Comparison of ENCODE assay signal across 8 cellular contexts in the genomic region with DNA sequence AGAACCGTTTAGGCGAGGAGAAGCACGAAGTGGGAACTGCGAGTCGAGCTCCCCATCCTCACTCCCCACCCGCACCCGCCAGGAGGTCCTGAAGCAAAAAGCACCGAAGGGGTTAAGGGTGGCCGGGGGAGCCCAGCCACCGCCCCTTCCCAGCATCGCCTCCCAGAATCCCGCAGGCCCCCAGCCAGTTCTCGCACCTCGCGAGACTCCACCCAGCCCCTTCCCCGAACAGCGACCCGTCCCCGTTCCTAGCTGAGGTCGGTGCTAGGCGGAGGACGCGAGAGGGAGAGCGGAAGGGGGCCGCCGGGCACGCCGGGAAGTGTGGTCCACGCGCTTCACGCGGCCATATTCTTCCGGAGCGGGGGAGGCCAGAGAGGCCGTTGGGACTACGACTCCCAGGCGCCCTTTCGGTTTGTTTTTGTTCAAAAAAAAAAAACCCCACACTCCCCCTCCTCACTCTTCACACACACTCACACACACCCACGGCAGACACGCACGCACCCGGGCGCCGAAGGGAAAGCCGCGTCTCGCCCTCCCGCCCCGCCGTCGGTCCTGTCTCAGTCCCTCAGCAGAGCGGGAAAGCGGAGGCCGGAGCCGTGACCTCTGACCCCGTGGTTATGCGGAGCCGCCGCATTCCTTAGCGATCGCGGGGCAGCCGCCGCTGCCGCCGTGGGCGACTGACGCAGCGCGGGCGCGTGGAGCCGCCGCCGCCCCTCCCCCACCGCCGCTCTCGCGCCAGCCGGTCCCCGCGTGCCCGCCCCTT.
DNase-seq lines count a peak whose midpoint lies in the region; ATAC-seq and TF ChIP-seq lines count a peak whose summit lies in the region.

TSS of gene ASXL1 (plus strand) at position 463 of the 763 bp plus-strand sequence. CDS start 445 bp downstream, outside the sequence.

- peak; percentile 63 for TF ChIP-seq POLR2A in GM18951 (IDR thresholded peaks at IDR 0.05; ENCODE audit: extremely low read depth, insufficient read depth, insufficient read length)

- peak; percentile 75 for ATAC-seq in HG03196 (IDR thresholded peaks at IDR 0.05; ENCODE audit: unreplicated experiment)

- DNase-seq in AG08396 (ENCODE audit: low spot score) (peak; percentile 91), NCI-H345 treated with DMSO at 0.1 percent for 48 hours (lab: John Stamatoyannopoulos, UW; ENCODE audit: unreplicated experiment) (peak; percentile 97), inferior parietal cortex (ENCODE audit: extremely low spot score) (peak; percentile 98)
- DNase-seq in activated CD4-positive, CD25-positive, alpha-beta regulatory T cell (lab: John Stamatoyannopoulos, UW), result peak; percentile 88 to 92 (median 90)
- DNase-seq in central memory CD4-positive, alpha-beta T cell, result peak; percentile 94
- DNase-seq in stimulated activated CD4-positive, alpha-beta T cell treated with anti-CD3 and anti-CD28 coated beads, Interleukin-12 subunit alpha, Interleukin-12 subunit beta, amount 100 ng/mL, for 24 hours (ENCODE audit: low read depth in 2 of 2), result peak; percentile 92 to 93

- in situ Hi-C loops in GM18951 (cut with MboI; ENCODE audit: low sequenced_read_pairs, unreplicated experiment), result no loop called here

Comparison
In these comparisons a context has a peak if more than half of its experiments do, and no peak if none do; other contexts are left out.
1. Peak in every context shown above with its lines: DNase-seq and ATAC-seq.